Comparison of ENCODE assay signal across 1 cellular context in the genomic region with DNA sequence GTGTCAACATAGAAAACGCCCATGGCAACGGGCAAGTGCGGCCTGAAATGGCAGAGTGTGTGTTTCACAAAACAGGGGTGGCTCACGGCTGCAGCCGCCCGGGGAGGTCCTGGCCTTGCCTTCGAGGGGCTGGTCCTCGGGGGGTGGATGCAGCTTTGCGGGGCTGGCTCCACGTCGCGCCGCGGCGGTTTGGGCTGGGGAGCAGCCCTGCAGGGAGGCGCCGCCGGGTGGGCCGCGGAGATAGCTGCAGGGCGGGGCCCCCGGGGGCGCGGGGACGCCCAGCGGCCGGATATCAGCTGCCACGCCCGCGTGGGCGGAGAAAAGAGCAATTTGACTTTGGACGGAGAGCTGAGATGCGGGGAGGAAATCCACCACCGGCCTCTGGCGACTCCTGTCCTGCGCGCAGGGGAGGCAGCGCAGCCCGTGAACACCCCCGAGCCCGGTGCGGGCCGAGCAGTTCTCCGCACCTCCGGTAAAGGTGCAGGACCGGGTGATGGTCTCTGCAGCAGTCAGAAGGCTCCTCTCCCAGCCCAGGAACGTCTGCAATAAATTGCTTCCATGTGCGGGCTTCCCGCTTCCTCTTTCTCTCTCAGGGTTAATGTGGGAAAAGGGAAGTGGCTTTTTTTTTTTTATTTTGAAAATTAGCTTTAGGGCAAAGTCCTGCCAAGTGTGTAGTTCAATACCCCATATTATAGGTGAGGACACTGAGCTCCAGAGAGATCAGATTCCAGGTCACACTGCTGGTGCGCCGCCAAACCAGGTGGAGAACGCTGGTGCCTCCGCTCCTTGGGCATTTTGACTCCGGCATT.
TF ChIP-seq lines count a peak whose summit lies in the region.

No MANE protein-coding gene starts in this region.

TF ChIP-seq in K562, 482 proteins besides CTCF, POLR2A, EP300 and RAD21 (continued from another document and continues in another):
- TF ChIP-seq FOXM1 (IDR thresholded peaks at IDR 0.05; ENCODE audit: low read depth) (no peak), FOXM1 (CRISPR knock-in tag; IDR thresholded peaks at IDR 0.05; ENCODE audit: low read depth) (no peak), CBX1 (IDR thresholded peaks at IDR 0.05; ENCODE audit: low read depth) (peak; percentile 44; the same call in 1 of the 2 replicates), FOS (IDR thresholded peaks at IDR 0.05; ENCODE audit: extremely low read depth, insufficient read length) (no peak), PHB (CRISPR knock-in tag; IDR thresholded peaks at IDR 0.05) (no peak), ZNF589 (CRISPR knock-in tag; IDR thresholded peaks at IDR 0.05; ENCODE audit: low read depth) (no peak), MYBL2 (IDR thresholded peaks at IDR 0.05; ENCODE audit: low read depth) (no peak), MYBL2 (CRISPR knock-in tag; IDR thresholded peaks at IDR 0.05; ENCODE audit: borderline replicate concordance) (no peak), MECOM (CRISPR knock-in tag; IDR thresholded peaks at IDR 0.05) (no peak), PHF21A (IDR thresholded peaks at IDR 0.05; ENCODE audit: borderline replicate concordance, low read depth) (no peak), SNIP1 (IDR thresholded peaks at IDR 0.05; ENCODE audit: low read depth) (no peak), BCOR (IDR thresholded peaks at IDR 0.05) (no peak), HOXB6 (CRISPR knock-in tag; IDR thresholded peaks at IDR 0.05; ENCODE audit: borderline replicate concordance) (no peak), GABPA (tag; conservative IDR thresholded peaks at IDR 0.05; ENCODE audit: low read depth) (peak; percentile 68), ZNF584 (CRISPR knock-in tag; IDR thresholded peaks at IDR 0.05; ENCODE audit: low read depth) (no peak), ZNF75A (CRISPR knock-in tag; IDR thresholded peaks at IDR 0.05) (no peak), ZBED1 (IDR thresholded peaks at IDR 0.05) (no peak), ZNF232 (CRISPR knock-in tag; IDR thresholded peaks at IDR 0.05) (no peak), ZC3H8 (IDR thresholded peaks at IDR 0.05) (no peak), ZNF133 (CRISPR knock-in tag; IDR thresholded peaks at IDR 0.05) (no peak), BRF1 (IDR thresholded peaks at IDR 0.05; ENCODE audit: borderline replicate concordance, extremely low read depth, insufficient read length) (no peak), HDAC3 (IDR thresholded peaks at IDR 0.05; ENCODE audit: borderline replicate concordance, partially characterized antibody) (no peak), HNRNPH1 (optimal IDR thresholded peaks at IDR 0.05; ENCODE audit: low read depth, low read length) (no peak), ZNF41 (CRISPR knock-in tag; conservative IDR thresholded peaks at IDR 0.05) (no peak), CBX3 (IDR thresholded peaks at IDR 0.05; ENCODE audit: borderline replicate concordance in 1 of 2, low read length in 2 of 2) (no peak), ZBTB17 (CRISPR knock-in tag; IDR thresholded peaks at IDR 0.05) (peak; percentile 16; the same call in 1 of the 2 replicates), PPARD (CRISPR knock-in tag; IDR thresholded peaks at IDR 0.05) (no peak), POLR2AphosphoS5 (IDR thresholded peaks at IDR 0.05; ENCODE audit: control insufficient read depth, insufficient read depth, low read depth, low read length) (peak; percentile 67; the same call in 1 of the 2 replicates), JUND (IDR thresholded peaks at IDR 0.05; ENCODE audit: borderline replicate concordance, low read depth, low read length) (peak; percentile 23; the same call in 1 of the 2 replicates), JUND (tag; IDR thresholded peaks at IDR 0.05; ENCODE audit: borderline replicate concordance, low read depth, low read length) (no peak), ZNF696 (CRISPR knock-in tag; conservative IDR thresholded peaks at IDR 0.05) (no peak), ZNF121 (CRISPR knock-in tag; conservative IDR thresholded peaks at IDR 0.05) (no peak), MTA2 (IDR thresholded peaks at IDR 0.05; ENCODE audit: low read depth) (no peak), ZSCAN29 (IDR thresholded peaks at IDR 0.05) (no peak), MAZ (CRISPR knock-in tag; conservative IDR thresholded peaks at IDR 0.05 in 1 of 2, IDR thresholded peaks at IDR 0.05 in 1 of 2) (peak; percentile 92 to 93)
- TF ChIP-seq, protein P1, sequence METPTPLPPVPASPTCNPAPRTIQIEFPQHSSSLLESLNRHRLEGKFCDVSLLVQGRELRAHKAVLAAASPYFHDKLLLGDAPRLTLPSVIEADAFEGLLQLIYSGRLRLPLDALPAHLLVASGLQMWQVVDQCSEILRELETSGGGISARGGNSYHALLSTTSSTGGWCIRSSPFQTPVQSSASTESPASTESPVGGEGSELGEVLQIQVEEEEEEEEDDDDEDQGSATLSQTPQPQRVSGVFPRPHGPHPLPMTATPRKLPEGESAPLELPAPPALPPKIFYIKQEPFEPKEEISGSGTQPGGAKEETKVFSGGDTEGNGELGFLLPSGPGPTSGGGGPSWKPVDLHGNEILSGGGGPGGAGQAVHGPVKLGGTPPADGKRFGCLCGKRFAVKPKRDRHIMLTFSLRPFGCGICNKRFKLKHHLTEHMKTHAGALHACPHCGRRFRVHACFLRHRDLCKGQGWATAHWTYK (CRISPR knock-in tag; IDR thresholded peaks at IDR 0.05) = no peak
- TF ChIP-seq, protein P2, sequence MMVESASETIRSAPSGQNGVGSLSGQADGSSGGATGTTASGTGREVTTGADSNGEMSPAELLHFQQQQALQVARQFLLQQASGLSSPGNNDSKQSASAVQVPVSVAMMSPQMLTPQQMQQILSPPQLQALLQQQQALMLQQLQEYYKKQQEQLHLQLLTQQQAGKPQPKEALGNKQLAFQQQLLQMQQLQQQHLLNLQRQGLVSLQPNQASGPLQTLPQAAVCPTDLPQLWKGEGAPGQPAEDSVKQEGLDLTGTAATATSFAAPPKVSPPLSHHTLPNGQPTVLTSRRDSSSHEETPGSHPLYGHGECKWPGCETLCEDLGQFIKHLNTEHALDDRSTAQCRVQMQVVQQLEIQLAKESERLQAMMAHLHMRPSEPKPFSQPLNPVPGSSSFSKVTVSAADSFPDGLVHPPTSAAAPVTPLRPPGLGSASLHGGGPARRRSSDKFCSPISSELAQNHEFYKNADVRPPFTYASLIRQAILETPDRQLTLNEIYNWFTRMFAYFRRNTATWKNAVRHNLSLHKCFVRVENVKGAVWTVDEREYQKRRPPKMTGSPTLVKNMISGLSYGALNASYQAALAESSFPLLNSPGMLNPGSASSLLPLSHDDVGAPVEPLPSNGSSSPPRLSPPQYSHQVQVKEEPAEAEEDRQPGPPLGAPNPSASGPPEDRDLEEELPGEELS (CRISPR knock-in tag; IDR thresholded peaks at IDR 0.05; ENCODE audit: borderline replicate concordance) = no peak
- TF ChIP-seq, protein P3, sequence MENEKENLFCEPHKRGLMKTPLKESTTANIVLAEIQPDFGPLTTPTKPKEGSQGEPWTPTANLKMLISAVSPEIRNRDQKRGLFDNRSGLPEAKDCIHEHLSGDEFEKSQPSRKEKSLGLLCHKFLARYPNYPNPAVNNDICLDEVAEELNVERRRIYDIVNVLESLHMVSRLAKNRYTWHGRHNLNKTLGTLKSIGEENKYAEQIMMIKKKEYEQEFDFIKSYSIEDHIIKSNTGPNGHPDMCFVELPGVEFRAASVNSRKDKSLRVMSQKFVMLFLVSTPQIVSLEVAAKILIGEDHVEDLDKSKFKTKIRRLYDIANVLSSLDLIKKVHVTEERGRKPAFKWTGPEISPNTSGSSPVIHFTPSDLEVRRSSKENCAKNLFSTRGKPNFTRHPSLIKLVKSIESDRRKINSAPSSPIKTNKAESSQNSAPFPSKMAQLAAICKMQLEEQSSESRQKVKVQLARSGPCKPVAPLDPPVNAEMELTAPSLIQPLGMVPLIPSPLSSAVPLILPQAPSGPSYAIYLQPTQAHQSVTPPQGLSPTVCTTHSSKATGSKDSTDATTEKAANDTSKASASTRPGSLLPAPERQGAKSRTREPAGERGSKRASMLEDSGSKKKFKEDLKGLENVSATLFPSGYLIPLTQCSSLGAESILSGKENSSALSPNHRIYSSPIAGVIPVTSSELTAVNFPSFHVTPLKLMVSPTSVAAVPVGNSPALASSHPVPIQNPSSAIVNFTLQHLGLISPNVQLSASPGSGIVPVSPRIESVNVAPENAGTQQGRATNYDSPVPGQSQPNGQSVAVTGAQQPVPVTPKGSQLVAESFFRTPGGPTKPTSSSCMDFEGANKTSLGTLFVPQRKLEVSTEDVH (IDR thresholded peaks at IDR 0.05; ENCODE audit: low read depth, partially characterized antibody) = no peak
- TF ChIP-seq, protein P4, sequence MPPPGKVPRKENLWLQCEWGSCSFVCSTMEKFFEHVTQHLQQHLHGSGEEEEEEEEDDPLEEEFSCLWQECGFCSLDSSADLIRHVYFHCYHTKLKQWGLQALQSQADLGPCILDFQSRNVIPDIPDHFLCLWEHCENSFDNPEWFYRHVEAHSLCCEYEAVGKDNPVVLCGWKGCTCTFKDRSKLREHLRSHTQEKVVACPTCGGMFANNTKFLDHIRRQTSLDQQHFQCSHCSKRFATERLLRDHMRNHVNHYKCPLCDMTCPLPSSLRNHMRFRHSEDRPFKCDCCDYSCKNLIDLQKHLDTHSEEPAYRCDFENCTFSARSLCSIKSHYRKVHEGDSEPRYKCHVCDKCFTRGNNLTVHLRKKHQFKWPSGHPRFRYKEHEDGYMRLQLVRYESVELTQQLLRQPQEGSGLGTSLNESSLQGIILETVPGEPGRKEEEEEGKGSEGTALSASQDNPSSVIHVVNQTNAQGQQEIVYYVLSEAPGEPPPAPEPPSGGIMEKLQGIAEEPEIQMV (tag; conservative IDR thresholded peaks at IDR 0.05; ENCODE audit: low read depth) = no peak
- TF ChIP-seq, protein P5, sequence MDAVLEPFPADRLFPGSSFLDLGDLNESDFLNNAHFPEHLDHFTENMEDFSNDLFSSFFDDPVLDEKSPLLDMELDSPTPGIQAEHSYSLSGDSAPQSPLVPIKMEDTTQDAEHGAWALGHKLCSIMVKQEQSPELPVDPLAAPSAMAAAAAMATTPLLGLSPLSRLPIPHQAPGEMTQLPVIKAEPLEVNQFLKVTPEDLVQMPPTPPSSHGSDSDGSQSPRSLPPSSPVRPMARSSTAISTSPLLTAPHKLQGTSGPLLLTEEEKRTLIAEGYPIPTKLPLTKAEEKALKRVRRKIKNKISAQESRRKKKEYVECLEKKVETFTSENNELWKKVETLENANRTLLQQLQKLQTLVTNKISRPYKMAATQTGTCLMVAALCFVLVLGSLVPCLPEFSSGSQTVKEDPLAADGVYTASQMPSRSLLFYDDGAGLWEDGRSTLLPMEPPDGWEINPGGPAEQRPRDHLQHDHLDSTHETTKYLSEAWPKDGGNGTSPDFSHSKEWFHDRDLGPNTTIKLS (IDR thresholded peaks at IDR 0.05; ENCODE audit: borderline replicate concordance, low read depth) = peak; percentile 71; the same call in 1 of the 2 replicates
- TF ChIP-seq, protein P6, sequence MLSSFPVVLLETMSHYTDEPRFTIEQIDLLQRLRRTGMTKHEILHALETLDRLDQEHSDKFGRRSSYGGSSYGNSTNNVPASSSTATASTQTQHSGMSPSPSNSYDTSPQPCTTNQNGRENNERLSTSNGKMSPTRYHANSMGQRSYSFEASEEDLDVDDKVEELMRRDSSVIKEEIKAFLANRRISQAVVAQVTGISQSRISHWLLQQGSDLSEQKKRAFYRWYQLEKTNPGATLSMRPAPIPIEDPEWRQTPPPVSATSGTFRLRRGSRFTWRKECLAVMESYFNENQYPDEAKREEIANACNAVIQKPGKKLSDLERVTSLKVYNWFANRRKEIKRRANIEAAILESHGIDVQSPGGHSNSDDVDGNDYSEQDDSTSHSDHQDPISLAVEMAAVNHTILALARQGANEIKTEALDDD (IDR thresholded peaks at IDR 0.05) = no peak; the same call in 1 of the 2 replicates
- TF ChIP-seq, protein P7, sequence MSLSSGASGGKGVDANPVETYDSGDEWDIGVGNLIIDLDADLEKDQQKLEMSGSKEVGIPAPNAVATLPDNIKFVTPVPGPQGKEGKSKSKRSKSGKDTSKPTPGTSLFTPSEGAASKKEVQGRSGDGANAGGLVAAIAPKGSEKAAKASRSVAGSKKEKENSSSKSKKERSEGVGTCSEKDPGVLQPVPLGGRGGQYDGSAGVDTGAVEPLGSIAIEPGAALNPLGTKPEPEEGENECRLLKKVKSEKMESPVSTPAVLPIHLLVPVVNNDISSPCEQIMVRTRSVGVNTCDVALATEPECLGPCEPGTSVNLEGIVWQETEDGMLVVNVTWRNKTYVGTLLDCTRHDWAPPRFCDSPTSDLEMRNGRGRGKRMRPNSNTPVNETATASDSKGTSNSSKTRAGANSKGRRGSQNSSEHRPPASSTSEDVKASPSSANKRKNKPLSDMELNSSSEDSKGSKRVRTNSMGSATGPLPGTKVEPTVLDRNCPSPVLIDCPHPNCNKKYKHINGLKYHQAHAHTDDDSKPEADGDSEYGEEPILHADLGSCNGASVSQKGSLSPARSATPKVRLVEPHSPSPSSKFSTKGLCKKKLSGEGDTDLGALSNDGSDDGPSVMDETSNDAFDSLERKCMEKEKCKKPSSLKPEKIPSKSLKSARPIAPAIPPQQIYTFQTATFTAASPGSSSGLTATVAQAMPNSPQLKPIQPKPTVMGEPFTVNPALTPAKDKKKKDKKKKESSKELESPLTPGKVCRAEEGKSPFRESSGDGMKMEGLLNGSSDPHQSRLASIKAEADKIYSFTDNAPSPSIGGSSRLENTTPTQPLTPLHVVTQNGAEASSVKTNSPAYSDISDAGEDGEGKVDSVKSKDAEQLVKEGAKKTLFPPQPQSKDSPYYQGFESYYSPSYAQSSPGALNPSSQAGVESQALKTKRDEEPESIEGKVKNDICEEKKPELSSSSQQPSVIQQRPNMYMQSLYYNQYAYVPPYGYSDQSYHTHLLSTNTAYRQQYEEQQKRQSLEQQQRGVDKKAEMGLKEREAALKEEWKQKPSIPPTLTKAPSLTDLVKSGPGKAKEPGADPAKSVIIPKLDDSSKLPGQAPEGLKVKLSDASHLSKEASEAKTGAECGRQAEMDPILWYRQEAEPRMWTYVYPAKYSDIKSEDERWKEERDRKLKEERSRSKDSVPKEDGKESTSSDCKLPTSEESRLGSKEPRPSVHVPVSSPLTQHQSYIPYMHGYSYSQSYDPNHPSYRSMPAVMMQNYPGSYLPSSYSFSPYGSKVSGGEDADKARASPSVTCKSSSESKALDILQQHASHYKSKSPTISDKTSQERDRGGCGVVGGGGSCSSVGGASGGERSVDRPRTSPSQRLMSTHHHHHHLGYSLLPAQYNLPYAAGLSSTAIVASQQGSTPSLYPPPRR (CRISPR knock-in tag; IDR thresholded peaks at IDR 0.05; ENCODE audit: borderline replicate concordance) = no peak
- TF ChIP-seq, protein P8, sequence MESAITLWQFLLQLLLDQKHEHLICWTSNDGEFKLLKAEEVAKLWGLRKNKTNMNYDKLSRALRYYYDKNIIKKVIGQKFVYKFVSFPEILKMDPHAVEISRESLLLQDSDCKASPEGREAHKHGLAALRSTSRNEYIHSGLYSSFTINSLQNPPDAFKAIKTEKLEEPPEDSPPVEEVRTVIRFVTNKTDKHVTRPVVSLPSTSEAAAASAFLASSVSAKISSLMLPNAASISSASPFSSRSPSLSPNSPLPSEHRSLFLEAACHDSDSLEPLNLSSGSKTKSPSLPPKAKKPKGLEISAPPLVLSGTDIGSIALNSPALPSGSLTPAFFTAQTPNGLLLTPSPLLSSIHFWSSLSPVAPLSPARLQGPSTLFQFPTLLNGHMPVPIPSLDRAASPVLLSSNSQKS (CRISPR knock-in tag; IDR thresholded peaks at IDR 0.05) = no peak
- TF ChIP-seq, protein P9, sequence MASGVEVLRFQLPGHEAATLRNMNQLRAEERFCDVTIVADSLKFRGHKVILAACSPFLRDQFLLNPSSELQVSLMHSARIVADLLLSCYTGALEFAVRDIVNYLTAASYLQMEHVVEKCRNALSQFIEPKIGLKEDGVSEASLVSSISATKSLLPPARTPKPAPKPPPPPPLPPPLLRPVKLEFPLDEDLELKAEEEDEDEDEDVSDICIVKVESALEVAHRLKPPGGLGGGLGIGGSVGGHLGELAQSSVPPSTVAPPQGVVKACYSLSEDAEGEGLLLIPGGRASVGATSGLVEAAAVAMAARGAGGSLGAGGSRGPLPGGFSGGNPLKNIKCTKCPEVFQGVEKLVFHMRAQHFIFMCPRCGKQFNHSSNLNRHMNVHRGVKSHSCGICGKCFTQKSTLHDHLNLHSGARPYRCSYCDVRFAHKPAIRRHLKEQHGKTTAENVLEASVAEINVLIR (CRISPR knock-in tag; IDR thresholded peaks at IDR 0.05) = no peak
